In the genomic region with DNA sequence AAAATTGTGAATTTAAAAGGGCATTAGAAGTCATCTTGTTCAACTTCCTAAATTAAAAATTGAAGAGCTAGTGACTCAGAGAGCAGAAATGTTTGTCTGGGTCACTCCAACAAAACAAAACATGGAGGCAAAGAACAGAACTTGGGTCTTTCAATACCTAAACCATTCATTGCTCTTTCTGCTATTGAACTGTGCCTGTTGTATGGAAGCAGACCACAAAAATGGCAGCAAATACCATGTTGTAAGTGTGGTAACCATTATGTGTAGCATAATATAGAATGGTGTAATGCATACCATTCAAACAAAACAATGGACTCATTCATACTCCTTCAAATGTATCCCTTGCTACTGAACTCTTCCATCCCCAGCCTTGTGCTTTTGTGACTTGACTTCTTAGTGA, we compare ENCODE assay signal across 1 cellular context.
TF ChIP-seq lines count a peak whose summit lies in the region.

No MANE protein-coding gene starts in this region.

TF ChIP-seq in H1, 55 proteins besides CTCF, POLR2A, EP300 and RAD21 (continued from another document):
- TF ChIP-seq, protein P1, sequence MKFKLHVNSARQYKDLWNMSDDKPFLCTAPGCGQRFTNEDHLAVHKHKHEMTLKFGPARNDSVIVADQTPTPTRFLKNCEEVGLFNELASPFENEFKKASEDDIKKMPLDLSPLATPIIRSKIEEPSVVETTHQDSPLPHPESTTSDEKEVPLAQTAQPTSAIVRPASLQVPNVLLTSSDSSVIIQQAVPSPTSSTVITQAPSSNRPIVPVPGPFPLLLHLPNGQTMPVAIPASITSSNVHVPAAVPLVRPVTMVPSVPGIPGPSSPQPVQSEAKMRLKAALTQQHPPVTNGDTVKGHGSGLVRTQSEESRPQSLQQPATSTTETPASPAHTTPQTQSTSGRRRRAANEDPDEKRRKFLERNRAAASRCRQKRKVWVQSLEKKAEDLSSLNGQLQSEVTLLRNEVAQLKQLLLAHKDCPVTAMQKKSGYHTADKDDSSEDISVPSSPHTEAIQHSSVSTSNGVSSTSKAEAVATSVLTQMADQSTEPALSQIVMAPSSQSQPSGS (IDR thresholded peaks at IDR 0.05; ENCODE audit: low read length) = no peak
- no peak for TF ChIP-seq TEAD4 (IDR thresholded peaks at IDR 0.05; ENCODE audit: low read depth, low read length)
- TF ChIP-seq ATF3 (IDR thresholded peaks at IDR 0.05; ENCODE audit: insufficient read depth, low read depth, low read length) = no peak
- no peak for TF ChIP-seq RXRA (IDR thresholded peaks at IDR 0.05; ENCODE audit: insufficient read depth, low read depth, low read length)
- TF ChIP-seq EZH2 (IDR thresholded peaks at IDR 0.05; ENCODE audit: low read depth, low read length, severe bottlenecking) = no peak
- no peak for TF ChIP-seq KDM5A (IDR thresholded peaks at IDR 0.05; ENCODE audit: low read length)
